Comparison of ENCODE assay signal across 8 cellular contexts in genomic region chr14:52399886-52400599, GRCh38.
DNase-seq lines count a peak whose midpoint lies in the region; ATAC-seq and TF ChIP-seq lines count a peak whose summit lies in the region.

No MANE protein-coding gene starts in this region.

- H3K79me2 ChIP-seq in mammary epithelial cell (ENCODE audit: insufficient read depth, low read length) (no peaks in the 10 kb centered on the region), fibroblast of lung (ENCODE audit: control insufficient read depth, insufficient read depth, low read length) (no peaks in the 10 kb centered on the region)

- H3K4me3 ChIP-seq in mammary epithelial cell (replicated peaks in 1 of 3; ENCODE audit: insufficient read depth in 1 of 3, low read depth in 2 of 3, low read length in 3 of 3) (no peak overlapping the region), fibroblast of lung (replicated peaks in 1 of 4; ENCODE audit: control extremely low read depth in 1 of 4, insufficient read depth in 1 of 4, low read depth in 3 of 4, low read length in 4 of 4) (no peak overlapping the region), transverse colon (no peak overlapping the region), heart right ventricle (no peak overlapping the region)

- H3K27me3 ChIP-seq in mammary epithelial cell (ENCODE audit: insufficient read depth, low read length) = no peaks in the 10 kb centered on the region
- H3K27me3 ChIP-seq in fibroblast of lung (ENCODE audit: control insufficient read depth, insufficient read depth, low read length) = no peaks in the 10 kb centered on the region
- no peaks in the 10 kb centered on the region for H3K27me3 ChIP-seq in transverse colon
- peaks cover 0 to 56% (median 0%) of the 10 kb centered on the region in 7 donors for H3K27me3 ChIP-seq in heart right ventricle

- no peak overlapping the region for H3K27ac ChIP-seq in mammary epithelial cell (ENCODE audit: insufficient read depth, low read depth, low read length)
- no peak overlapping the region for H3K27ac ChIP-seq in fibroblast of lung (ENCODE audit: insufficient read depth, low read length)
- H3K27ac ChIP-seq in transverse colon = peak overlapping the region; percentile 27 to 61 (median 48)
- no peak overlapping the region for H3K27ac ChIP-seq in heart right ventricle

- no TSS peak for BruUV-seq in mammary epithelial cell (replicated peaks; lab: Mats Ljungman, UMichigan)

- no peak overlapping the region for H3K4me2 ChIP-seq in mammary epithelial cell (ENCODE audit: insufficient read depth, low read depth, low read length)
- peak overlapping the region; percentile 49 for H3K4me2 ChIP-seq in fibroblast of lung (ENCODE audit: extremely low read depth, insufficient read depth, low read length)

- peak; percentile 11 to 63 for DNase-seq in T47D (ENCODE audit: low read depth in 1 of 2, low spot score in 1 of 2)
- DNase-seq in mammary epithelial cell = no peak
- peak; percentile 53 for DNase-seq in NOMO-1 treated with DMSO at 0.1 percent for 48 hours (lab: John Stamatoyannopoulos, UW; ENCODE audit: unreplicated experiment)
- DNase-seq in fibroblast of lung (ENCODE audit: low read depth in 2 of 2) = peak; percentile 41 to 53
- peak; percentile 34 for DNase-seq in transverse colon
- no peak for DNase-seq in GOT3 (lab: John Stamatoyannopoulos, UW)
- no peak for DNase-seq in heart right ventricle

- H3K4me1 ChIP-seq in mammary epithelial cell (ENCODE audit: insufficient read depth, low read length) (no peaks in the 10 kb centered on the region), fibroblast of lung (ENCODE audit: control insufficient read depth, extremely low read depth, insufficient read depth, low read length) (peaks cover 4% of the 10 kb centered on the region), transverse colon (peaks cover 9 to 35% (median 21%) of the 10 kb centered on the region in 4 donors), heart right ventricle (peaks cover 0 to 35% (median 0%) of the 10 kb centered on the region in 9 donors)

- H2AFZ ChIP-seq in mammary epithelial cell (ENCODE audit: low read depth, low read length) (no peak overlapping the region), fibroblast of lung (ENCODE audit: low read length) (no peak overlapping the region)

- ATAC-seq in heart right ventricle (no peak), GM21360 (IDR thresholded peaks at IDR 0.05; ENCODE audit: unreplicated experiment) (no peak)

- WGBS in mammary epithelial cell (ENCODE audit: low coverage, missing lambda C conversion rate) = 78% methylated on average over 8 of the region's 8 CpGs
- WGBS in transverse colon (ENCODE audit: low coverage in 1 of 2), 2 donors = 35 to 38% methylated on average over 4 to 8 of the region's 8 CpGs
- WGBS in heart right ventricle, 2 donors = 63 to 64% methylated on average over 8 of the region's 8 CpGs

- H3K36me3 ChIP-seq in mammary epithelial cell (ENCODE audit: insufficient read depth, low read length) (no peaks in the 10 kb centered on the region), fibroblast of lung (ENCODE audit: control insufficient read depth, insufficient read depth, low read length) (peaks cover 2% of the 10 kb centered on the region), transverse colon (no peaks in the 10 kb centered on the region), heart right ventricle (no peaks in the 10 kb centered on the region)

- H4K20me1 ChIP-seq in mammary epithelial cell (ENCODE audit: insufficient read depth, low read length) (no peaks in the 10 kb centered on the region), fibroblast of lung (ENCODE audit: control insufficient read depth, extremely low read depth, insufficient read depth, low read length) (no peaks in the 10 kb centered on the region)

- CTCF ChIA-PET in mammary epithelial cell (lab: Charles Lee; ENCODE audit: low non-redundant PET) = no interaction called here

- in situ Hi-C loops in T47D (cut with HindIII; ENCODE audit: low pct_unique_long_range_greater_than_20kb, low sequenced_read_pairs) = no loop called here
- in situ Hi-C loops in mammary epithelial cell (cut with MboI; ENCODE audit: low sequenced_read_pairs in 2 of 2) = no loop called here
- in situ Hi-C loops in transverse colon (cut with MboI; ENCODE audit: low pct_ligation_motif_present in 1 of 4, low pct_unique_long_range_greater_than_20kb in 1 of 4, low sequenced_read_pairs in 3 of 4) = no loop called here

- TF ChIP-seq CTCF in mammary epithelial cell (conservative IDR thresholded peaks at IDR 0.05 in 1 of 2, IDR thresholded peaks at IDR 0.05 in 1 of 2; ENCODE audit: extremely low read depth in 1 of 2, insufficient read depth in 1 of 2, low read depth in 1 of 2, low read length in 2 of 2) = no peak
- peak; percentile 30 to 53 for TF ChIP-seq CTCF in fibroblast of lung (conservative IDR thresholded peaks at IDR 0.05 in 1 of 2, IDR thresholded peaks at IDR 0.05 in 1 of 2; ENCODE audit: low read depth in 1 of 2, low read length in 2 of 2)
- no peak for TF ChIP-seq CTCF in transverse colon (IDR thresholded peaks at IDR 0.05)
- no peak for TF ChIP-seq CTCF in heart right ventricle (IDR thresholded peaks at IDR 0.05)

- intact Hi-C loops in mammary epithelial cell (cut with micrococcal nuclease) = no loop called here
- intact Hi-C loops in transverse colon (cut with DNase I; ENCODE audit: low total_unique reads) = no loop called here
- intact Hi-C loops in heart right ventricle (cut with DNase I) = loop anchor here in 1 of 10 donors (10.0 kb wide), 1 partner anchor 85 kb away; the partner anchor contains the start of gene PTGER2

- H3K9ac ChIP-seq in mammary epithelial cell (ENCODE audit: insufficient read depth, low read length) = no peak overlapping the region
- no peak overlapping the region for H3K9ac ChIP-seq in fibroblast of lung (ENCODE audit: insufficient read depth, low read length)

- TF ChIP-seq POLR2A in transverse colon (IDR thresholded peaks at IDR 0.05) = no peak

- TF ChIP-seq EP300 in transverse colon (IDR thresholded peaks at IDR 0.05; ENCODE audit: low read depth) = no peak

- H3K9me3 ChIP-seq in mammary epithelial cell (replicated peaks; ENCODE audit: insufficient read depth, low read length) (no peaks in the 10 kb centered on the region), fibroblast of lung (ENCODE audit: control insufficient read depth, insufficient read depth, low read depth, low read length) (no peaks in the 10 kb centered on the region), transverse colon (peaks cover 0 to 2% of the 10 kb centered on the region in 2 donors), heart right ventricle (peaks cover 0 to 12% (median 0%) of the 10 kb centered on the region in 11 donors)

- dilution Hi-C loops in mammary epithelial cell (cut with HindIII; ENCODE audit: low sequenced_read_pairs) = no loop called here

Comparison
In these comparisons a context has a peak if more than half of its experiments do, and no peak if none do; other contexts are left out.
1. DNase-seq: peak in T47D (2 of 2), NOMO-1 treated with DMSO at 0.1 percent for 48 hours (single experiment), fibroblast of lung (2 of 2) and transverse colon (single experiment); none in mammary epithelial cell (single experiment), GOT3 (single experiment) and heart right ventricle (0 of 2).
2. H3K27ac ChIP-seq: peak in transverse colon (4 of 4); none in mammary epithelial cell (single experiment), fibroblast of lung (single experiment) and heart right ventricle (0 of 10).
3. CTCF ChIP-seq: peak in fibroblast of lung (2 of 2); none in mammary epithelial cell (0 of 2), transverse colon (0 of 5) and heart right ventricle (0 of 9).